1 cellular context compared by ENCODE assay signal in the genomic region with DNA sequence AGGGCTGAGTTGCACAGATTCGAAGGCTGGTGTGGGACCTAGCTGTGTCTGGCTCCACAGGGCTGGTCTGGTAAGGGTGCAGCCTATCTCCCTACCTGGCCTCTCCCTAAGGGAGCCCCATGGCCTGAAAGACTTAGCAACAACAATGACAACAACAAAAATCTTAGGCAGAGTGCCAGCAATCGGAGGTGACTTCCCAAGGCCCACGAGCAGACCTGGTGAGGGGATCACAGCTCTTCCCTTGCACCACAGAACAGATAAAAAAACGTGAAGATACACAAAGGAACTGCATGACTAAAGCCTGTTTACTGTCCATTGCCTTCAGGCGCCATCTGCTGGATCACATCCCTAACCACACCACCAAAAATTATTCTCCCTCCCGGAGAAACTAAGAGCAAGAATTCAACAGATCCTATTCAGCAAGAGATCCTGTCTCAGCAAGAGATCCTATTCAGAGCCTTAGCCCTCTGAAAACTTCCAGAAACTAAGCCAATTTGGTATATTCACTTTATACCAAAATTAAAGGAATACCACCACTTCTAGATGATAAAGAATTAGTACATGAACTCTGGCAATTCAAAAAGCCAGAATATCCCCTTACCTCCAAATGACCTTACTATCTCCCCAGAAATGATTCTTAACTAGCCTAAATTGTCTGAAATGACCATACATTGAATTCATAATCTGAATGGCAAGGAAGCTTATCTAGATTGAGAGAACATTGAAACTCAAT.
TF ChIP-seq lines count a peak whose summit lies in the region.

No MANE protein-coding gene starts in this region.

TF ChIP-seq in SK-N-SH treated with all-trans-retinoic acid at 6 μM for 48 hours, 23 proteins besides CTCF, POLR2A, EP300 and RAD21 (continued from another document):
- TF ChIP-seq TOX (CRISPR knock-in tag; IDR thresholded peaks at IDR 0.05; ENCODE audit: borderline replicate concordance) (no peak), OSR1 (CRISPR knock-in tag; IDR thresholded peaks at IDR 0.05) (no peak), PPARA (CRISPR knock-in tag; IDR thresholded peaks at IDR 0.05; ENCODE audit: borderline replicate concordance) (no peak), ISL1 (CRISPR knock-in tag; IDR thresholded peaks at IDR 0.05) (no peak), ZNF70 (CRISPR knock-in tag; IDR thresholded peaks at IDR 0.05) (no peak), SNAI2 (CRISPR knock-in tag; IDR thresholded peaks at IDR 0.05) (no peak), ARNTL (CRISPR knock-in tag; IDR thresholded peaks at IDR 0.05; ENCODE audit: borderline replicate concordance, low read depth) (no peak), ZNF565 (CRISPR knock-in tag; conservative IDR thresholded peaks at IDR 0.05; ENCODE audit: low read depth) (no peak), GLIS3 (CRISPR knock-in tag; IDR thresholded peaks at IDR 0.05) (no peak), RARB (CRISPR knock-in tag; IDR thresholded peaks at IDR 0.05) (no peak)
- TF ChIP-seq, protein P1, sequence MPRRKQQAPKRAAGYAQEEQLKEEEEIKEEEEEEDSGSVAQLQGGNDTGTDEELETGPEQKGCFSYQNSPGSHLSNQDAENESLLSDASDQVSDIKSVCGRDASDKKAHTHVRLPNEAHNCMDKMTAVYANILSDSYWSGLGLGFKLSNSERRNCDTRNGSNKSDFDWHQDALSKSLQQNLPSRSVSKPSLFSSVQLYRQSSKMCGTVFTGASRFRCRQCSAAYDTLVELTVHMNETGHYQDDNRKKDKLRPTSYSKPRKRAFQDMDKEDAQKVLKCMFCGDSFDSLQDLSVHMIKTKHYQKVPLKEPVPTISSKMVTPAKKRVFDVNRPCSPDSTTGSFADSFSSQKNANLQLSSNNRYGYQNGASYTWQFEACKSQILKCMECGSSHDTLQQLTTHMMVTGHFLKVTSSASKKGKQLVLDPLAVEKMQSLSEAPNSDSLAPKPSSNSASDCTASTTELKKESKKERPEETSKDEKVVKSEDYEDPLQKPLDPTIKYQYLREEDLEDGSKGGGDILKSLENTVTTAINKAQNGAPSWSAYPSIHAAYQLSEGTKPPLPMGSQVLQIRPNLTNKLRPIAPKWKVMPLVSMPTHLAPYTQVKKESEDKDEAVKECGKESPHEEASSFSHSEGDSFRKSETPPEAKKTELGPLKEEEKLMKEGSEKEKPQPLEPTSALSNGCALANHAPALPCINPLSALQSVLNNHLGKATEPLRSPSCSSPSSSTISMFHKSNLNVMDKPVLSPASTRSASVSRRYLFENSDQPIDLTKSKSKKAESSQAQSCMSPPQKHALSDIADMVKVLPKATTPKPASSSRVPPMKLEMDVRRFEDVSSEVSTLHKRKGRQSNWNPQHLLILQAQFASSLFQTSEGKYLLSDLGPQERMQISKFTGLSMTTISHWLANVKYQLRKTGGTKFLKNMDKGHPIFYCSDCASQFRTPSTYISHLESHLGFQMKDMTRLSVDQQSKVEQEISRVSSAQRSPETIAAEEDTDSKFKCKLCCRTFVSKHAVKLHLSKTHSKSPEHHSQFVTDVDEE (CRISPR knock-in tag; IDR thresholded peaks at IDR 0.05) = no peak
